Comparison of ENCODE assay signal across 1 cellular context in the genomic region with DNA sequence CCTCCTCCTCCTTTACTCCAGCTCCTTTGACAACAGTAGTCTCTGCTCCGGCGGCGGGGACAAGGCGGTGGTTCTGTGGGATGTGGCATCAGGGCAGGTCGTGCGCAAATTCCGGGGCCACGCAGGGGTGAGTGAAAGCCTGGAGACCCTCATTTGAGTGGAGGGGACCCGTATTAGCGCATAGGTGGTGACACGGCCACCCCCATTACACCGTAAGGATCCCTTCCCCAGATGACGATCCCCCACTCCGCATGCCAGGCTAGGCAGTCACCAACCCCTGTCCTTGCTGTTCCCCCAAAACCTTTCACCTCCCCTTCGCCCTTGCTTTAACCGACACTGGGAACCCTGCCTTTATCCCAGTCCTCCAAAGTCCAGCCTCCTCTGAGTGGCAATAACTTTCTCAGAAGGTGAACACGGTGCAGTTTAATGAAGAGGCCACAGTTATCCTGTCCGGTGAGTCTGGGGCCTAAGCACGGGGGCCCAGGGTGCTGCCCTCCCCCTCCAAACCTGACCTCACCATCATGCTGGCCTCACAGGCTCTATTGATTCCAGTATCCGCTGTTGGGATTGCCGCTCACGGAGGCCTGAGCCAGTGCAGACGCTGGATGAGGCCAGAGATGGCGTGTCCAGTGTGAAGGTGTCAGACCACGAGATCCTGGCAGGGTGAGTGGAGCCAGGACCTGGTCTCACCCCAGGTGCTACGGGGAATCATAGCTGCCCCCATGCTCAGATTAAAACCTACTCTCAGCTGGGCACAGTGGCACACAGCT.
TF ChIP-seq lines count a peak whose summit lies in the region.

No MANE protein-coding gene starts in this region.

TF ChIP-seq in HepG2, 621 proteins besides CTCF, POLR2A, EP300 and RAD21:
- 0 out of 2 replicates have a peak, but pooled peaks have one; percentile 14 for TF ChIP-seq ESRRA (CRISPR knock-in tag; IDR thresholded peaks at IDR 0.05; ENCODE audit: low read depth)
- TF ChIP-seq, protein P1, sequence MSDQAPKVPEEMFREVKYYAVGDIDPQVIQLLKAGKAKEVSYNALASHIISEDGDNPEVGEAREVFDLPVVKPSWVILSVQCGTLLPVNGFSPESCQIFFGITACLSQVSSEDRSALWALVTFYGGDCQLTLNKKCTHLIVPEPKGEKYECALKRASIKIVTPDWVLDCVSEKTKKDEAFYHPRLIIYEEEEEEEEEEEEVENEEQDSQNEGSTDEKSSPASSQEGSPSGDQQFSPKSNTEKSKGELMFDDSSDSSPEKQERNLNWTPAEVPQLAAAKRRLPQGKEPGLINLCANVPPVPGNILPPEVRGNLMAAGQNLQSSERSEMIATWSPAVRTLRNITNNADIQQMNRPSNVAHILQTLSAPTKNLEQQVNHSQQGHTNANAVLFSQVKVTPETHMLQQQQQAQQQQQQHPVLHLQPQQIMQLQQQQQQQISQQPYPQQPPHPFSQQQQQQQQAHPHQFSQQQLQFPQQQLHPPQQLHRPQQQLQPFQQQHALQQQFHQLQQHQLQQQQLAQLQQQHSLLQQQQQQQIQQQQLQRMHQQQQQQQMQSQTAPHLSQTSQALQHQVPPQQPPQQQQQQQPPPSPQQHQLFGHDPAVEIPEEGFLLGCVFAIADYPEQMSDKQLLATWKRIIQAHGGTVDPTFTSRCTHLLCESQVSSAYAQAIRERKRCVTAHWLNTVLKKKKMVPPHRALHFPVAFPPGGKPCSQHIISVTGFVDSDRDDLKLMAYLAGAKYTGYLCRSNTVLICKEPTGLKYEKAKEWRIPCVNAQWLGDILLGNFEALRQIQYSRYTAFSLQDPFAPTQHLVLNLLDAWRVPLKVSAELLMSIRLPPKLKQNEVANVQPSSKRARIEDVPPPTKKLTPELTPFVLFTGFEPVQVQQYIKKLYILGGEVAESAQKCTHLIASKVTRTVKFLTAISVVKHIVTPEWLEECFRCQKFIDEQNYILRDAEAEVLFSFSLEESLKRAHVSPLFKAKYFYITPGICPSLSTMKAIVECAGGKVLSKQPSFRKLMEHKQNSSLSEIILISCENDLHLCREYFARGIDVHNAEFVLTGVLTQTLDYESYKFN (CRISPR knock-in tag; conservative IDR thresholded peaks at IDR 0.05), result no peak
- 0 out of 2 replicates have a peak, but pooled peaks have one; percentile 13 for TF ChIP-seq ZNF891 (CRISPR knock-in tag; IDR thresholded peaks at IDR 0.05)
- 0 out of 2 replicates have a peak, but pooled peaks have one; percentile 17 for TF ChIP-seq RBFOX2 (IDR thresholded peaks at IDR 0.05; ENCODE audit: low read depth, low read length)
- TF ChIP-seq AGO2 (optimal IDR thresholded peaks at IDR 0.05; ENCODE audit: low read depth, low read length), result peak; percentile 91
- no peak for TF ChIP-seq ZNF225 (CRISPR knock-in tag; IDR thresholded peaks at IDR 0.05)
- no peak for TF ChIP-seq FOXC1 (CRISPR knock-in tag; IDR thresholded peaks at IDR 0.05; ENCODE audit: borderline replicate concordance)
- TF ChIP-seq, protein P2, sequence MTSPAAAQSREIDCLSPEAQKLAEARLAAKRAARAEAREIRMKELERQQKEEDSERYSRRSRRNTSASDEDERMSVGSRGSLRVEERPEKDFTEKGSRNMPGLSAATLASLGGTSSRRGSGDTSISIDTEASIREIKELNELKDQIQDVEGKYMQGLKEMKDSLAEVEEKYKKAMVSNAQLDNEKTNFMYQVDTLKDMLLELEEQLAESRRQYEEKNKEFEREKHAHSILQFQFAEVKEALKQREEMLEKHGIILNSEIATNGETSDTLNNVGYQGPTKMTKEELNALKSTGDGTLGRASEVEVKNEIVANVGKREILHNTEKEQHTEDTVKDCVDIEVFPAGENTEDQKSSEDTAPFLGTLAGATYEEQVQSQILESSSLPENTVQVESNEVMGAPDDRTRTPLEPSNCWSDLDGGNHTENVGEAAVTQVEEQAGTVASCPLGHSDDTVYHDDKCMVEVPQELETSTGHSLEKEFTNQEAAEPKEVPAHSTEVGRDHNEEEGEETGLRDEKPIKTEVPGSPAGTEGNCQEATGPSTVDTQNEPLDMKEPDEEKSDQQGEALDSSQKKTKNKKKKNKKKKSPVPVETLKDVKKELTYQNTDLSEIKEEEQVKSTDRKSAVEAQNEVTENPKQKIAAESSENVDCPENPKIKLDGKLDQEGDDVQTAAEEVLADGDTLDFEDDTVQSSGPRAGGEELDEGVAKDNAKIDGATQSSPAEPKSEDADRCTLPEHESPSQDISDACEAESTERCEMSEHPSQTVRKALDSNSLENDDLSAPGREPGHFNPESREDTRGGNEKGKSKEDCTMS (CRISPR knock-in tag; conservative IDR thresholded peaks at IDR 0.05), result no peak
- no peak for TF ChIP-seq CBX5 (CRISPR knock-in tag; IDR thresholded peaks at IDR 0.05; ENCODE audit: borderline replicate concordance)
- TF ChIP-seq, protein P3, sequence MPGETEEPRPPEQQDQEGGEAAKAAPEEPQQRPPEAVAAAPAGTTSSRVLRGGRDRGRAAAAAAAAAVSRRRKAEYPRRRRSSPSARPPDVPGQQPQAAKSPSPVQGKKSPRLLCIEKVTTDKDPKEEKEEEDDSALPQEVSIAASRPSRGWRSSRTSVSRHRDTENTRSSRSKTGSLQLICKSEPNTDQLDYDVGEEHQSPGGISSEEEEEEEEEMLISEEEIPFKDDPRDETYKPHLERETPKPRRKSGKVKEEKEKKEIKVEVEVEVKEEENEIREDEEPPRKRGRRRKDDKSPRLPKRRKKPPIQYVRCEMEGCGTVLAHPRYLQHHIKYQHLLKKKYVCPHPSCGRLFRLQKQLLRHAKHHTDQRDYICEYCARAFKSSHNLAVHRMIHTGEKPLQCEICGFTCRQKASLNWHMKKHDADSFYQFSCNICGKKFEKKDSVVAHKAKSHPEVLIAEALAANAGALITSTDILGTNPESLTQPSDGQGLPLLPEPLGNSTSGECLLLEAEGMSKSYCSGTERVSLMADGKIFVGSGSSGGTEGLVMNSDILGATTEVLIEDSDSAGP (CRISPR knock-in tag; IDR thresholded peaks at IDR 0.05; ENCODE audit: borderline replicate concordance), result peak; percentile 8; the same call in 1 of the 2 replicates
- TF ChIP-seq PCBP2 (optimal IDR thresholded peaks at IDR 0.05; ENCODE audit: low read depth, low read length, poor library complexity, severe bottlenecking), result no peak
- TF ChIP-seq SKI (IDR thresholded peaks at IDR 0.05; ENCODE audit: partially characterized antibody), result no peak
- 0 out of 2 replicates have a peak, but pooled peaks have one; percentile 19 for TF ChIP-seq PRMT3 (CRISPR knock-in tag; IDR thresholded peaks at IDR 0.05; ENCODE audit: borderline replicate concordance, low read depth)
- peak; percentile 31; the same call in 1 of the 2 replicates for TF ChIP-seq NRL (CRISPR knock-in tag; IDR thresholded peaks at IDR 0.05; ENCODE audit: borderline replicate concordance)
- no peak for TF ChIP-seq SP5 (CRISPR knock-in tag; IDR thresholded peaks at IDR 0.05; ENCODE audit: borderline replicate concordance, low read depth)
- TF ChIP-seq MTF1 (CRISPR knock-in tag; IDR thresholded peaks at IDR 0.05), result no peak
- TF ChIP-seq, protein P4, sequence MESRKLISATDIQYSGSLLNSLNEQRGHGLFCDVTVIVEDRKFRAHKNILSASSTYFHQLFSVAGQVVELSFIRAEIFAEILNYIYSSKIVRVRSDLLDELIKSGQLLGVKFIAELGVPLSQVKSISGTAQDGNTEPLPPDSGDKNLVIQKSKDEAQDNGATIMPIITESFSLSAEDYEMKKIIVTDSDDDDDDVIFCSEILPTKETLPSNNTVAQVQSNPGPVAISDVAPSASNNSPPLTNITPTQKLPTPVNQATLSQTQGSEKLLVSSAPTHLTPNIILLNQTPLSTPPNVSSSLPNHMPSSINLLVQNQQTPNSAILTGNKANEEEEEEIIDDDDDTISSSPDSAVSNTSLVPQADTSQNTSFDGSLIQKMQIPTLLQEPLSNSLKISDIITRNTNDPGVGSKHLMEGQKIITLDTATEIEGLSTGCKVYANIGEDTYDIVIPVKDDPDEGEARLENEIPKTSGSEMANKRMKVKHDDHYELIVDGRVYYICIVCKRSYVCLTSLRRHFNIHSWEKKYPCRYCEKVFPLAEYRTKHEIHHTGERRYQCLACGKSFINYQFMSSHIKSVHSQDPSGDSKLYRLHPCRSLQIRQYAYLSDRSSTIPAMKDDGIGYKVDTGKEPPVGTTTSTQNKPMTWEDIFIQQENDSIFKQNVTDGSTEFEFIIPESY (CRISPR knock-in tag; IDR thresholded peaks at IDR 0.05), result peak; percentile 68; the same call in 1 of the 2 replicates
- peak; percentile 15 for TF ChIP-seq AGO1 (IDR thresholded peaks at IDR 0.05; ENCODE audit: low read depth, low read length, poor library complexity, severe bottlenecking)
- TF ChIP-seq, protein P5, sequence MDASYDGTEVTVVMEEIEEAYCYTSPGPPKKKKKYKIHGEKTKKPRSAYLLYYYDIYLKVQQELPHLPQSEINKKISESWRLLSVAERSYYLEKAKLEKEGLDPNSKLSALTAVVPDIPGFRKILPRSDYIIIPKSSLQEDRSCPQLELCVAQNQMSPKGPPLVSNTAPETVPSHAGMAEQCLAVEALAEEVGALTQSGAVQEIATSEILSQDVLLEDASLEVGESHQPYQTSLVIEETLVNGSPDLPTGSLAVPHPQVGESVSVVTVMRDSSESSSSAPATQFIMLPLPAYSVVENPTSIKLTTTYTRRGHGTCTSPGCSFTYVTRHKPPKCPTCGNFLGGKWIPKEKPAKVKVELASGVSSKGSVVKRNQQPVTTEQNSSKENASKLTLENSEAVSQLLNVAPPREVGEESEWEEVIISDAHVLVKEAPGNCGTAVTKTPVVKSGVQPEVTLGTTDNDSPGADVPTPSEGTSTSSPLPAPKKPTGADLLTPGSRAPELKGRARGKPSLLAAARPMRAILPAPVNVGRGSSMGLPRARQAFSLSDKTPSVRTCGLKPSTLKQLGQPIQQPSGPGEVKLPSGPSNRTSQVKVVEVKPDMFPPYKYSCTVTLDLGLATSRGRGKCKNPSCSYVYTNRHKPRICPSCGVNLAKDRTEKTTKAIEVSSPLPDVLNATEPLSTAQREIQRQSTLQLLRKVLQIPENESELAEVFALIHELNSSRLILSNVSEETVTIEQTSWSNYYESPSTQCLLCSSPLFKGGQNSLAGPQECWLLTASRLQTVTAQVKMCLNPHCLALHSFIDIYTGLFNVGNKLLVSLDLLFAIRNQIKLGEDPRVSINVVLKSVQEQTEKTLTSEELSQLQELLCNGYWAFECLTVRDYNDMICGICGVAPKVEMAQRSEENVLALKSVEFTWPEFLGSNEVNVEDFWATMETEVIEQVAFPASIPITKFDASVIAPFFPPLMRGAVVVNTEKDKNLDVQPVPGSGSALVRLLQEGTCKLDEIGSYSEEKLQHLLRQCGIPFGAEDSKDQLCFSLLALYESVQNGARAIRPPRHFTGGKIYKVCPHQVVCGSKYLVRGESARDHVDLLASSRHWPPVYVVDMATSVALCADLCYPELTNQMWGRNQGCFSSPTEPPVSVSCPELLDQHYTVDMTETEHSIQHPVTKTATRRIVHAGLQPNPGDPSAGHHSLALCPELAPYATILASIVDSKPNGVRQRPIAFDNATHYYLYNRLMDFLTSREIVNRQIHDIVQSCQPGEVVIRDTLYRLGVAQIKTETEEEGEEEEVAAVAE (CRISPR knock-in tag; IDR thresholded peaks at IDR 0.05; ENCODE audit: borderline replicate concordance), result no peak
- peak; percentile 18; the same call in 1 of the 2 replicates for TF ChIP-seq POLR2G (IDR thresholded peaks at IDR 0.05; ENCODE audit: low read depth, low read length)
- TF ChIP-seq ATF7 (IDR thresholded peaks at IDR 0.05), result no peak
- 0 out of 2 replicates have a peak, but pooled peaks have one; percentile 7 for TF ChIP-seq ATF7 (CRISPR knock-in tag; IDR thresholded peaks at IDR 0.05)
- TF ChIP-seq ZNF382 (CRISPR knock-in tag; IDR thresholded peaks at IDR 0.05; ENCODE audit: borderline replicate concordance), result no peak
- 0 out of 2 replicates have a peak, but pooled peaks have one; percentile 53 for TF ChIP-seq ZNF451 (CRISPR knock-in tag; IDR thresholded peaks at IDR 0.05)
TF ChIP-seq in HepG2: peak in this region for 12.
